Comparison of ENCODE assay signal across 9 cellular contexts in genomic region chr12:70317781-70318180, GRCh38. TPM values are rescaled to one million over a fixed set of nuclear protein-coding genes. Genes with fewer than 3 reads are reported as not detected.
DNase-seq lines count a peak whose midpoint lies in the region; ATAC-seq and TF ChIP-seq lines count a peak whose summit lies in the region.
"Had no signal": no experiment of that assay in that cellular context is flagged by ENCODE, and none has a peak within 500 bp of the region (broad histone marks: within the 10 kb centered on the region; RNA-seq: fewer than 3 reads in every experiment).

No MANE protein-coding gene starts in this region.

- peaks cover 56% of the 10 kb centered on the region for H3K4me1 Mint-ChIP-seq in stimulated activated naive CD8-positive, alpha-beta T cell treated with anti-CD3 and anti-CD28 coated beads, Interleukin-15, Interleukin-2, amounts not matched to agents 100 ng/mL and 50 ng/mL, for 24 hours (ENCODE audit: low read depth)

- H3K9me3 ChIP-seq in heart left ventricle, result no peaks in the 10 kb centered on the region

- intact Hi-C loops in Right ventricle myocardium superior (cut with DNase I) (no loop called here), heart left ventricle (cut with DNase I) (loop anchor here in 1 of 10 donors (10.0 kb wide), 1 partner anchor 73 kb away; the partner anchor contains the start of gene CNOT2)

- H3K27me3 Mint-ChIP-seq in stimulated activated naive CD8-positive, alpha-beta T cell treated with anti-CD3 and anti-CD28 coated beads, Interleukin-15, Interleukin-2, amounts not matched to agents 100 ng/mL and 50 ng/mL, for 24 hours, result no peaks in the 10 kb centered on the region

- peaks cover 0 to 62% (median 0%) of the 10 kb centered on the region in 12 donors for H3K4me1 ChIP-seq in heart left ventricle

- H3K27ac ChIP-seq in heart left ventricle (peak overlapping the region in 1 of 12 donors; percentile 46), coronary artery (no peak overlapping the region)

- H3K4me3 Mint-ChIP-seq in stimulated activated naive CD8-positive, alpha-beta T cell treated with anti-CD3 and anti-CD28 coated beads, Interleukin-15, Interleukin-2, amounts not matched to agents 100 ng/mL and 50 ng/mL, for 24 hours, result peak overlapping the region; percentile 33
- H3K4me3 Mint-ChIP-seq: mesothelial cell of epicardium had no signal

- DNase-seq in Right ventricle myocardium superior (no peak), heart left ventricle (no peak), SIG-M5 treated with dmso at 0.1 percent for 504 hours (lab: John Stamatoyannopoulos, UW; ENCODE audit: unreplicated experiment) (peak; percentile 84), coronary artery (ENCODE audit: low spot score) (no peak), NCI-H446 (lab: John Stamatoyannopoulos, UW) (no peak), erythroblast (lab: John Stamatoyannopoulos, UW) (no peak)

- H3K27me3 ChIP-seq in heart left ventricle, result no peaks in the 10 kb centered on the region

- ATAC-seq in Right ventricle myocardium superior (ENCODE audit: poor library complexity) (peak; percentile 27), heart left ventricle (no peak), HG03064 (IDR thresholded peaks at IDR 0.05; ENCODE audit: low read depth, unreplicated experiment) (peak; percentile 92)

- peaks cover 0 to 8% (median 4%) of the 10 kb centered on the region in 9 donors for H3K36me3 ChIP-seq in heart left ventricle

- TF ChIP-seq POLR2A in heart left ventricle (IDR thresholded peaks at IDR 0.05) (no peak), erythroblast (IDR thresholded peaks at IDR 0.05; ENCODE audit: low read length) (no peak)

- H3K4me3 ChIP-seq in heart left ventricle (no peak overlapping the region), coronary artery (no peak overlapping the region)

- no peaks in the 10 kb centered on the region for H3K9me3 Mint-ChIP-seq in stimulated activated naive CD8-positive, alpha-beta T cell treated with anti-CD3 and anti-CD28 coated beads, Interleukin-15, Interleukin-2, amounts not matched to agents 100 ng/mL and 50 ng/mL, for 24 hours
- H3K9me3 Mint-ChIP-seq: mesothelial cell of epicardium had no signal

- 70 to 80% (median 73%) methylated on average over 3 of the region's 3 CpGs for WGBS in heart left ventricle, 4 donors

- peaks cover 46% of the 10 kb centered on the region for H3K36me3 Mint-ChIP-seq in stimulated activated naive CD8-positive, alpha-beta T cell treated with anti-CD3 and anti-CD28 coated beads, Interleukin-15, Interleukin-2, amounts not matched to agents 100 ng/mL and 50 ng/mL, for 24 hours (ENCODE audit: low read depth)

- H3K27ac Mint-ChIP-seq in stimulated activated naive CD8-positive, alpha-beta T cell treated with anti-CD3 and anti-CD28 coated beads, Interleukin-15, Interleukin-2, amounts not matched to agents 100 ng/mL and 50 ng/mL, for 24 hours, result no peak overlapping the region
- H3K27ac Mint-ChIP-seq: mesothelial cell of epicardium had no signal

- TF ChIP-seq CTCF in heart left ventricle (IDR thresholded peaks at IDR 0.05), result no peak
- TF ChIP-seq CTCF in coronary artery (IDR thresholded peaks at IDR 0.05), result no peak

RNA-seq across cellular contexts. Expression of gene KCNMB4, which starts 48.3 kb away (rescaled TPM):
- 1.2 TPM for total RNA-seq in Right ventricle myocardium superior
- 1 to 10 TPM in 8 of 9 donors, under 1 TPM in 1; 0.96 to 3.6 (median 2.1) TPM for total RNA-seq in heart left ventricle
- polyA plus RNA-seq in heart left ventricle, result 1 to 10 TPM; 1.8 to 2.0 TPM

Comparison
In these comparisons a context has a peak if more than half of its experiments do, and no peak if none do; other contexts are left out.
1. ATAC-seq: peak in Right ventricle myocardium superior (single experiment) and HG03064 (single experiment); none in heart left ventricle (0 of 4).